In the genomic region with DNA sequence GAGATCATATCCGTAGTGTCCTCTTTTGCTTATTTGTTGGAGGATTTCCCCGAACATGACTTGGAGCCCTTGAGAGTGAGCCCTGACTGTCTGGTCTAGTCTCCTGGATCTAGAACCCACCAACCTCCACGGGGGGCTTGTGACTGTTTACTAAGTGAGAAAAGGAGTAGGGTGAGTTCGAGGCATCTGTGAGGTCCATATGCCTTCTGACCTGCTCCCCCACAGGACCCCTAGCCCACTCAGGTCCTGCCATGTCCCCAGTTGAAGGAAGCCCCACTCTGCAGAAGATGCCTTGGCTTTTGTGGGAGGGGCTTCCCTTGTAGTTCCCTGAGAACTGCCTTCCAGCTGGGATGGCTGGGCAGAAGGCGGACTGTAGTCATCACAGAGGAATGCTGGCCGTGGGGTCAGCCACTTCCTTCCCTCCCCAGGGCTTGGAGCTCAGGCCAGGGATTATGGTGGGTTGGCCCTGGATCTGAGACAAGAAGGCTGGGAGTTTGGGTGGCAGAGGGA, we compare ENCODE assay signal across 8 cellular contexts. TPM values are rescaled to one million over a fixed set of nuclear protein-coding genes. Genes with fewer than 3 reads are reported as not detected.
DNase-seq lines count a peak whose midpoint lies in the region; ATAC-seq and TF ChIP-seq lines count a peak whose summit lies in the region.

No MANE protein-coding gene starts in this region.

- no peak for ATAC-seq in GM21786 (IDR thresholded peaks at IDR 0.05; ENCODE audit: unreplicated experiment)

- peak overlapping the region; percentile 54 to 80 for H3K4me3 ChIP-seq in foreskin fibroblast (ENCODE audit: low read depth in 1 of 2, low read length in 2 of 2)
- peak overlapping the region in 1 of 2 donors; percentile 91 for H3K4me3 ChIP-seq in neuronal stem cell (ENCODE audit: low read length in 2 of 2)

- POLR2A ChIA-PET in activated CD4-positive, alpha-beta memory T cell treated with anti-CD3 and anti-CD28 coated beads for 36 hours (lab: Charles Lee), result interaction anchor here (0.9 to 7.4 kb wide), 11 partner anchors 10 to 111 kb away, joined by 3 to 103 read pairs (median 11); partner anchors contain the start of gene IRF1

- intact Hi-C loops in activated CD4-positive, alpha-beta memory T cell treated with anti-CD3 and anti-CD28 coated beads for 36 hours (cut with micrococcal nuclease), result loop anchor here (5.0 to 10.0 kb wide), 3 partner anchors 60 to 953 kb away; partner anchors contain the start of genes RAD50 and RAPGEF6

- H3K4me3 Mint-ChIP-seq in activated naive CD4-positive, alpha-beta T cell treated with anti-CD3 and anti-CD28 coated beads, Interleukin-2, amount 10 ng/mL, durations not matched to agents 7 days and 5 days, result peak overlapping the region; percentile 95
- H3K4me3 Mint-ChIP-seq in activated CD4-positive, alpha-beta memory T cell treated with anti-CD3 and anti-CD28 coated beads for 36 hours, result peak overlapping the region; percentile 89

- CTCF ChIA-PET in activated naive CD4-positive, alpha-beta T cell treated with anti-CD3 and anti-CD28 coated beads, Interleukin-2, amount 10 ng/mL, durations not matched to agents 7 days and 5 days (lab: Charles Lee), result interaction anchor here (1.0 to 13.9 kb wide), 12 partner anchors 8 to 323 kb away, joined by 3 to 458 read pairs (median 6); partner anchors contain the start of gene IRF1
- CTCF ChIA-PET in activated CD4-positive, alpha-beta memory T cell treated with anti-CD3 and anti-CD28 coated beads for 36 hours (lab: Charles Lee), result interaction anchor here (0.8 to 13.6 kb wide), 5 partner anchors 72 to 105 kb away, joined by 3 to 461 read pairs (median 17); no protein-coding TSS in a partner anchor

- H3K36me3 ChIP-seq in neuronal stem cell (replicated peaks in 1 of 2; ENCODE audit: control insufficient read depth in 2 of 2, insufficient read depth in 2 of 2, low read length in 2 of 2), result no peaks in the 10 kb centered on the region

- DNase-seq in activated naive CD4-positive, alpha-beta T cell treated with anti-CD3 and anti-CD28 coated beads, Interleukin-2, amount 10 ng/mL, durations not matched to agents 7 days and 5 days, result peak; percentile 18
- no peak for DNase-seq in activated naive CD4-positive, alpha-beta T cell treated with Interleukin-2 at 50 U/mL for 16 hours
- no peak for DNase-seq in activated CD4-positive, alpha-beta memory T cell treated with anti-CD3 and anti-CD28 coated beads for 36 hours
- DNase-seq in foreskin fibroblast (peak; percentile 93 to 97), neuronal stem cell (ENCODE audit: low spot score) (no peak), GM19238 (ENCODE audit: insufficient read length, low spot score) (no peak), COLO668 (lab: John Stamatoyannopoulos, UW; ENCODE audit: unreplicated experiment) (no peak)

- no peaks in the 10 kb centered on the region for H3K9me3 ChIP-seq in neuronal stem cell (replicated peaks in 1 of 2; ENCODE audit: control insufficient read depth in 2 of 2, insufficient read depth in 1 of 2, low read depth in 1 of 2, low read length in 2 of 2)

- peak overlapping the region; percentile 98 for H2AFZ ChIP-seq in neuronal stem cell (ENCODE audit: low read length)

- H2BK120ac ChIP-seq in neuronal stem cell (ENCODE audit: low read depth, low read length), result no peak overlapping the region

- peak overlapping the region; percentile 41 for H2BK15ac ChIP-seq in neuronal stem cell (ENCODE audit: low read length)

- peaks cover 3% of the 10 kb centered on the region for H3K27me3 Mint-ChIP-seq in activated naive CD4-positive, alpha-beta T cell treated with anti-CD3 and anti-CD28 coated beads, Interleukin-2, amount 10 ng/mL, durations not matched to agents 7 days and 5 days
- no peaks in the 10 kb centered on the region for H3K27me3 Mint-ChIP-seq in activated CD4-positive, alpha-beta memory T cell treated with anti-CD3 and anti-CD28 coated beads for 36 hours

- H3K9me3 Mint-ChIP-seq in activated naive CD4-positive, alpha-beta T cell treated with anti-CD3 and anti-CD28 coated beads, Interleukin-2, amount 10 ng/mL, durations not matched to agents 7 days and 5 days, result no peaks in the 10 kb centered on the region
- no peaks in the 10 kb centered on the region for H3K9me3 Mint-ChIP-seq in activated CD4-positive, alpha-beta memory T cell treated with anti-CD3 and anti-CD28 coated beads for 36 hours

- no peak overlapping the region for H3K23ac ChIP-seq in neuronal stem cell (ENCODE audit: low read depth, low read length, poor library complexity)

- H3K18ac ChIP-seq in neuronal stem cell (ENCODE audit: low read length), result no peak overlapping the region

- H3K4ac ChIP-seq in neuronal stem cell (ENCODE audit: low read length), result no peak overlapping the region

- no peaks in the 10 kb centered on the region for H3K36me3 Mint-ChIP-seq in activated naive CD4-positive, alpha-beta T cell treated with anti-CD3 and anti-CD28 coated beads, Interleukin-2, amount 10 ng/mL, durations not matched to agents 7 days and 5 days
- H3K36me3 Mint-ChIP-seq in activated CD4-positive, alpha-beta memory T cell treated with anti-CD3 and anti-CD28 coated beads for 36 hours, result no peaks in the 10 kb centered on the region

- H3K4me1 ChIP-seq in neuronal stem cell (ENCODE audit: control insufficient read depth in 2 of 2, insufficient read depth in 1 of 2, low read depth in 1 of 2, low read length in 2 of 2), result peaks cover 10 to 17% of the 10 kb centered on the region in 2 donors

- H4K91ac ChIP-seq in neuronal stem cell (ENCODE audit: low read depth, low read length, poor library complexity), result no peak overlapping the region

- H3K4me2 ChIP-seq in neuronal stem cell (ENCODE audit: insufficient read depth, low read length, poor library complexity, severe bottlenecking), result no peak overlapping the region

- no peaks in the 10 kb centered on the region for H3K79me1 ChIP-seq in neuronal stem cell (ENCODE audit: low read depth, low read length)

- H3K27ac Mint-ChIP-seq in activated naive CD4-positive, alpha-beta T cell treated with anti-CD3 and anti-CD28 coated beads, Interleukin-2, amount 10 ng/mL, durations not matched to agents 7 days and 5 days, result peak overlapping the region; percentile 99
- peak overlapping the region; percentile 98 for H3K27ac Mint-ChIP-seq in activated CD4-positive, alpha-beta memory T cell treated with anti-CD3 and anti-CD28 coated beads for 36 hours

- no peak overlapping the region for H2BK12ac ChIP-seq in neuronal stem cell (ENCODE audit: low read length)

- H4K8ac ChIP-seq in neuronal stem cell (ENCODE audit: low read depth, low read length), result no peak overlapping the region

- no peak overlapping the region for H3K9ac ChIP-seq in neuronal stem cell (ENCODE audit: low read depth, low read length, poor library complexity)

- no peak for TF ChIP-seq CTCF in foreskin fibroblast (IDR thresholded peaks at IDR 0.05; ENCODE audit: low read depth, low read length)

- H2BK5ac ChIP-seq in neuronal stem cell (ENCODE audit: low read length), result no peak overlapping the region

- no peak overlapping the region for H3K14ac ChIP-seq in neuronal stem cell (ENCODE audit: low read length)

- peaks cover 0 to 48% (median 16%) of the 10 kb centered on the region in 3 experiments for H3K27me3 ChIP-seq in neuronal stem cell (ENCODE audit: control insufficient read depth in 3 of 3, insufficient read depth in 3 of 3, low read depth in 1 of 3, low read length in 3 of 3)

- peaks cover 70% of the 10 kb centered on the region for H3K4me1 Mint-ChIP-seq in activated naive CD4-positive, alpha-beta T cell treated with anti-CD3 and anti-CD28 coated beads, Interleukin-2, amount 10 ng/mL, durations not matched to agents 7 days and 5 days
- peaks cover 50% of the 10 kb centered on the region for H3K4me1 Mint-ChIP-seq in activated CD4-positive, alpha-beta memory T cell treated with anti-CD3 and anti-CD28 coated beads for 36 hours (ENCODE audit: low read depth)

- no CpG with 5 or more reads among the region's 6 CpGs for WGBS in neuronal stem cell (ENCODE audit: extremely low coverage in 2 of 2, insufficient read length in 2 of 2, insufficient replicate concordance in 1 of 2), 2 donors

- H3K27ac ChIP-seq in neuronal stem cell (replicated peaks; ENCODE audit: low read length), result no peak overlapping the region

- peak overlapping the region; percentile 20 for H2AK5ac ChIP-seq in neuronal stem cell (ENCODE audit: low read depth, low read length)

RNA-seq across cellular contexts. Expression of gene IRF1, which starts 7.0 kb away (rescaled TPM):
- 100 to 1,000 TPM; 104 to 106 TPM for total RNA-seq in activated CD4-positive, alpha-beta memory T cell treated with anti-CD3 and anti-CD28 coated beads for 36 hours
- 1.4 TPM for polyA plus RNA-seq in neuronal stem cell (2013, experiment 1 of 2)
- 1.5 TPM for polyA plus RNA-seq in neuronal stem cell (2013, experiment 2 of 2)

RNA-seq across cellular contexts. Expression of gene IL5, which starts 45.8 kb away (rescaled TPM):
- 1 to 10 TPM; 4.1 to 5.0 TPM for total RNA-seq in activated CD4-positive, alpha-beta memory T cell treated with anti-CD3 and anti-CD28 coated beads for 36 hours
- not detected for polyA plus RNA-seq in neuronal stem cell (2013, experiment 1 of 2)
- not detected for polyA plus RNA-seq in neuronal stem cell (2013, experiment 2 of 2)

RNA-seq across cellular contexts. Expression of gene RAD50, which starts 59.2 kb away (rescaled TPM):
- 10 to 100 TPM; 44.6 to 47.6 TPM for total RNA-seq in activated CD4-positive, alpha-beta memory T cell treated with anti-CD3 and anti-CD28 coated beads for 36 hours
- 28.2 TPM for polyA plus RNA-seq in neuronal stem cell (2013, experiment 1 of 2)
- polyA plus RNA-seq in neuronal stem cell (2013, experiment 2 of 2), result 28.4 TPM

Comparison
In these comparisons a context has a peak if more than half of its experiments do, and no peak if none do; other contexts are left out.
1. DNase-seq: peak in activated naive CD4-positive, alpha-beta T cell treated with anti-CD3 and anti-CD28 coated beads, Interleukin-2, amount 10 ng/mL, durations not matched to agents 7 days and 5 days (single experiment) and foreskin fibroblast (2 of 2); none in activated naive CD4-positive, alpha-beta T cell treated with Interleukin-2 at 50 U/mL for 16 hours (single experiment), activated CD4-positive, alpha-beta memory T cell treated with anti-CD3 and anti-CD28 coated beads for 36 hours (single experiment), neuronal stem cell (single experiment), GM19238 (single experiment) and COLO668 (single experiment).